21 cellular contexts compared by ENCODE assay signal in genomic region chr10:133110609-133111275, GRCh38. TPM values are rescaled to one million over a fixed set of nuclear protein-coding genes. Genes with fewer than 3 reads are reported as not detected.
DNase-seq lines count a peak whose midpoint lies in the region; ATAC-seq, FAIRE-seq and TF ChIP-seq lines count a peak whose summit lies in the region.
"Had no signal": no experiment of that assay in that cellular context is flagged by ENCODE, and none has a peak within 500 bp of the region (broad histone marks: within the 10 kb centered on the region; RNA-seq: fewer than 3 reads in every experiment).

No MANE protein-coding gene starts in this region.

- no peak overlapping the region for H2AFZ ChIP-seq in HCT116 (ENCODE audit: low read depth, low read length, poor library complexity, severe bottlenecking)
- H2AFZ ChIP-seq in astrocyte (ENCODE audit: low read depth, low read length) = no peak overlapping the region

- H3K27ac Mint-ChIP-seq in astrocyte (ENCODE audit: unreplicated experiment) (no peak overlapping the region), progenitor cell of endocrine pancreas (peak overlapping the region; percentile 76)
- H3K27ac Mint-ChIP-seq in activated T-helper 17 cell treated with anti-CD3 and anti-CD28 coated beads, Interleukin-2, amount 50 U/mL, for 72 hours = no peak overlapping the region

- TF ChIP-seq POLR2A in HCT116 (IDR thresholded peaks at IDR 0.05; ENCODE audit: borderline replicate concordance, extremely low read depth, insufficient read depth, insufficient read length) = no peak

- intact Hi-C loops in HCT116 (cut with micrococcal nuclease) = no loop called here

- H3K36me3 Mint-ChIP-seq in astrocyte (ENCODE audit: low read depth, unreplicated experiment) (no peaks in the 10 kb centered on the region), progenitor cell of endocrine pancreas (ENCODE audit: insufficient read depth) (no peaks in the 10 kb centered on the region)
- H3K36me3 Mint-ChIP-seq in activated T-helper 17 cell treated with anti-CD3 and anti-CD28 coated beads, Interleukin-2, amount 50 U/mL, for 72 hours (ENCODE audit: low read depth) = no peaks in the 10 kb centered on the region

- no peak for TF ChIP-seq RAD21 in HCT116 (IDR thresholded peaks at IDR 0.05; ENCODE audit: low read depth)

- no peak for DNase-seq in HCT116 (ENCODE audit: low read depth, low spot score)
- no peak for DNase-seq in astrocyte (ENCODE audit: low read depth)
- peak; percentile 23 for DNase-seq in glomerular endothelial cell (ENCODE audit: extremely low read depth, low read depth, low spot score)
- DNase-seq in progenitor cell of endocrine pancreas (ENCODE audit: low spot score, unreplicated experiment) = no peak
- no peak for DNase-seq in D341Med (ENCODE audit: low spot score)
- no peak for DNase-seq in NCI-H187 (lab: John Stamatoyannopoulos, UW)
- DNase-seq: DMS79 treated with DMSO at 0.1 percent for 48 hours, H7, IMR-90, NCI-H1417 treated with DMSO at 0.1 percent for 48 hours, NCI-H1930, NCI-H446, NCI-H526 treated with DMSO at 0.1 percent for 48 hours had no signal

- H3K9me3 Mint-ChIP-seq in astrocyte (ENCODE audit: unreplicated experiment) (peaks cover 21% of the 10 kb centered on the region), progenitor cell of endocrine pancreas (ENCODE audit: low read depth) (peaks cover 8% of the 10 kb centered on the region)
- H3K9me3 Mint-ChIP-seq in activated T-helper 17 cell treated with anti-CD3 and anti-CD28 coated beads, Interleukin-2, amount 50 U/mL, for 72 hours = peaks cover 11% of the 10 kb centered on the region

- no peak for FAIRE-seq in astrocyte (lab: Jason Lieb, UNC)

- BruUV-seq in HCT116 (replicated peaks; lab: Mats Ljungman, UMichigan) = no TSS peak

- POLR2A ChIA-PET in HCT116 (lab: Charles Lee) = no interaction called here

- H4K20me1 ChIP-seq in HCT116 (ENCODE audit: insufficient read depth) (no peaks in the 10 kb centered on the region), astrocyte (ENCODE audit: insufficient read depth, low read length) (no peaks in the 10 kb centered on the region)

- H3K9ac ChIP-seq in HCT116 (ENCODE audit: low read length) = no peak overlapping the region
- no peak overlapping the region for H3K9ac ChIP-seq in astrocyte (ENCODE audit: low read length)

- TF ChIP-seq CTCF in HCT116 (IDR thresholded peaks at IDR 0.05 in 2 of 3, conservative IDR thresholded peaks at IDR 0.05 in 1 of 3; ENCODE audit: borderline replicate concordance in 1 of 3, insufficient read depth in 1 of 3, low read depth in 2 of 3, low read length in 2 of 3) (no peak), astrocyte (IDR thresholded peaks at IDR 0.05; ENCODE audit: insufficient read depth, low read depth, low read length) (no peak), progenitor cell of endocrine pancreas (IDR thresholded peaks at IDR 0.05; ENCODE audit: unreplicated experiment) (no peak)

- H3K27ac ChIP-seq in HCT116 (ENCODE audit: low read depth, low read length) (no peak overlapping the region), astrocyte (ENCODE audit: low read depth, low read length) (no peak overlapping the region)
- H3K27ac ChIP-seq: C4-2B, SK-N-MC had no signal

- H3K4me3 ChIP-seq in HCT116 (replicated peaks in 1 of 2; ENCODE audit: low read depth in 1 of 2, low read length in 2 of 2) (no peak overlapping the region), astrocyte (ENCODE audit: insufficient read depth, low read depth, low read length) (no peak overlapping the region)
- H3K4me3 ChIP-seq: SK-N-MC had no signal

- RAD21 ChIA-PET in HCT116 (lab: Charles Lee; ENCODE audit: low non-redundant PET in 1 of 2, low total read pairs in 2 of 2, uncharacterized antibody in 2 of 2, unreplicated experiment in 2 of 2) = no interaction called here

- H3K79me2 ChIP-seq in HCT116 (ENCODE audit: insufficient read depth, low read length) = no peaks in the 10 kb centered on the region
- H3K79me2 ChIP-seq in astrocyte (ENCODE audit: insufficient read depth, low read length) = no peaks in the 10 kb centered on the region

- CTCF ChIA-PET in HCT116 (lab: Charles Lee) = no interaction called here

- no peaks in the 10 kb centered on the region; a peak in 1 of 4 replicates for H3K9me3 ChIP-seq in HCT116 (ENCODE audit: control insufficient read depth in 1 of 2, insufficient read depth in 1 of 2, low read depth in 1 of 2, low read length in 2 of 2)
- H3K9me3 ChIP-seq in astrocyte (ENCODE audit: insufficient read depth, low read depth, low read length) = peaks cover 12% of the 10 kb centered on the region

- H3K4me3 Mint-ChIP-seq in astrocyte (ENCODE audit: unreplicated experiment) (peak overlapping the region; percentile 14), progenitor cell of endocrine pancreas (ENCODE audit: low read depth) (no peak overlapping the region)
- H3K4me3 Mint-ChIP-seq in activated T-helper 17 cell treated with anti-CD3 and anti-CD28 coated beads, Interleukin-2, amount 50 U/mL, for 72 hours = no peak overlapping the region

- peak overlapping the region; percentile 55 for H3K4me2 ChIP-seq in HCT116 (ENCODE audit: low read length)
- no peak overlapping the region for H3K4me2 ChIP-seq in astrocyte (ENCODE audit: low read length)

- ATAC-seq in HCT116 (no peak), HG03135 (IDR thresholded peaks at IDR 0.05; ENCODE audit: unreplicated experiment) (no peak)
- no peak for ATAC-seq in activated T-helper 17 cell treated with anti-CD3 and anti-CD28 coated beads, Interleukin-2, amount 50 U/mL, for 72 hours (replicated peaks)

- H3K27me3 Mint-ChIP-seq in astrocyte (ENCODE audit: low read depth, unreplicated experiment) (peaks cover 28% of the 10 kb centered on the region), progenitor cell of endocrine pancreas (no peaks in the 10 kb centered on the region)
- peaks cover 3% of the 10 kb centered on the region for H3K27me3 Mint-ChIP-seq in activated T-helper 17 cell treated with anti-CD3 and anti-CD28 coated beads, Interleukin-2, amount 50 U/mL, for 72 hours

- no peaks in the 10 kb centered on the region for H3K9me2 ChIP-seq in HCT116 (ENCODE audit: insufficient read depth)

- H3K4me1 ChIP-seq in HCT116 (ENCODE audit: control insufficient read depth in 1 of 2, insufficient read depth in 2 of 2, low read length in 2 of 2) (peaks cover 2 to 11% of the 10 kb centered on the region in 2 experiments; a peak in 2 of 4 replicates), astrocyte (ENCODE audit: insufficient read depth, low read length) (no peaks in the 10 kb centered on the region)

- no peaks in the 10 kb centered on the region for H3K36me3 ChIP-seq in HCT116 (ENCODE audit: control insufficient read depth in 1 of 2, insufficient read depth in 2 of 2, low read length in 2 of 2)
- H3K36me3 ChIP-seq in astrocyte (ENCODE audit: insufficient read depth, low read length) = no peaks in the 10 kb centered on the region

- no peaks in the 10 kb centered on the region for H3K27me3 ChIP-seq in HCT116 (ENCODE audit: insufficient read depth, low read length)
- H3K27me3 ChIP-seq in astrocyte (ENCODE audit: insufficient read depth, low read length) = no peaks in the 10 kb centered on the region

- H3K4me1 Mint-ChIP-seq in astrocyte (ENCODE audit: low read depth, unreplicated experiment) (no peaks in the 10 kb centered on the region), progenitor cell of endocrine pancreas (ENCODE audit: low read depth) (no peaks in the 10 kb centered on the region)
- H3K4me1 Mint-ChIP-seq in activated T-helper 17 cell treated with anti-CD3 and anti-CD28 coated beads, Interleukin-2, amount 50 U/mL, for 72 hours = no peaks in the 10 kb centered on the region

TF ChIP-seq in HCT116, 20 proteins besides CTCF, POLR2A, EP300 and RAD21:
- TF ChIP-seq SRF (IDR thresholded peaks at IDR 0.05; ENCODE audit: low read depth) (no peak), YY1 (IDR thresholded peaks at IDR 0.05; ENCODE audit: extremely low read depth, insufficient replicate concordance, low read depth, low read length) (no peak), MAX (IDR thresholded peaks at IDR 0.05) (no peak), REST (IDR thresholded peaks at IDR 0.05; ENCODE audit: low read depth) (no peak), EGR1 (IDR thresholded peaks at IDR 0.05; ENCODE audit: low read depth) (no peak), JUND (IDR thresholded peaks at IDR 0.05) (no peak)

RNA-seq across cellular contexts. Expression of gene ADGRA1, which starts 23.0 kb away (rescaled TPM):
- total RNA-seq in HCT116 (2021; ENCODE audit: unreplicated experiment) (not detected), astrocyte (not detected in 2 replicates), glomerular endothelial cell (not detected in 2 replicates), progenitor cell of endocrine pancreas (1.1 and 1.2 TPM in 2 replicates)
- not detected in 2 replicates for polyA plus RNA-seq in HCT116 (2012)
- not detected for total RNA-seq in activated T-helper 17 cell treated with anti-CD3 and anti-CD28 coated beads, Interleukin-2, amount 50 U/mL, for 72 hours
- total RNA-seq: HT-29, IMR-90, M059J, OCI-LY7, Right ventricle myocardium superior had no signal
- polyA plus RNA-seq: IMR-90 had no signal

RNA-seq across cellular contexts. Expression of gene KNDC1, which starts 49.3 kb away (rescaled TPM):
- total RNA-seq in HCT116 (2021; ENCODE audit: unreplicated experiment) = 3.6 TPM
- polyA plus RNA-seq in HCT116 (2012) = 1.9 and 6.2 TPM in 2 replicates
- total RNA-seq in astrocyte = 2.6 and 4.1 TPM in 2 replicates
- total RNA-seq in glomerular endothelial cell = not detected in 2 replicates
- 11.0 and 14.2 TPM in 2 replicates for total RNA-seq in progenitor cell of endocrine pancreas
- total RNA-seq in activated T-helper 17 cell treated with anti-CD3 and anti-CD28 coated beads, Interleukin-2, amount 50 U/mL, for 72 hours = under 1 TPM; 0.19 to 0.26 TPM
- total RNA-seq: M059J, OCI-LY7, Right ventricle myocardium superior had no signal
